In genomic region chr4:112554271-112554670, GRCh38 we compare ENCODE assay signal across 23 cellular contexts. TPM values are rescaled to one million over a fixed set of nuclear protein-coding genes. Genes with fewer than 3 reads are reported as not detected.
"Had no signal": no experiment of that assay in that cellular context is flagged by ENCODE, and none has a peak within 500 bp of the region (broad histone marks: within the 10 kb centered on the region; RNA-seq: fewer than 3 reads in every experiment).

No MANE protein-coding gene starts in this region.

RNA-seq across cellular contexts. Expression of gene NEUROG2, which starts 38.3 kb away (rescaled TPM):
- total RNA-seq: naive thymus-derived CD8-positive, alpha-beta T cell; natural killer cell; natural killer cell treated with Interleukin-12 subunit alpha and Interleukin-12 subunit beta and Interleukin-15 and Interleukin-18, amount 100 ng/mL, for 72 hours; omental fat pad; osteoblast; osteocyte; ovary; pancreas; posterior vena cava; progenitor cell of endocrine pancreas; prostate gland; psoas muscle; pulmonary artery endothelial cell; renal cortical epithelial cell; right atrium auricular region; right cardiac atrium; right lobe of liver; sciatic nerve; sigmoid colon; skeletal muscle tissue; smooth muscle cell; spleen had no signal
- polyA plus RNA-seq: naive thymus-derived CD8-positive, alpha-beta T cell; ovary; pancreas; psoas muscle; right cardiac atrium; sigmoid colon; small intestine; smooth muscle cell; spleen had no signal
